10 cellular contexts compared by ENCODE assay signal in genomic region chr18:26839609-26840008, GRCh38. TPM values are rescaled to one million over a fixed set of nuclear protein-coding genes. Genes with fewer than 3 reads are reported as not detected.
"Had no signal": no experiment of that assay in that cellular context is flagged by ENCODE, and none has a peak within 500 bp of the region (broad histone marks: within the 10 kb centered on the region; RNA-seq: fewer than 3 reads in every experiment).

No MANE protein-coding gene starts in this region.

- FAIRE-seq: HepG2, HTR-8/SVneo, K562 had no signal

- DNase-seq: IMR-90, KBM-7, KG1 had no signal

- H3K4me3 ChIP-seq: K562 had no signal

- ATAC-seq: HepG2, K562 had no signal

- H3K27ac ChIP-seq: HL-60, KMS-11 had no signal

RNA-seq across cellular contexts. Expression of gene AQP4, which starts 25.9 kb away (rescaled TPM):
- total RNA-seq: HT-29, HT1080, IMR-90 had no signal
